In the genomic region with DNA sequence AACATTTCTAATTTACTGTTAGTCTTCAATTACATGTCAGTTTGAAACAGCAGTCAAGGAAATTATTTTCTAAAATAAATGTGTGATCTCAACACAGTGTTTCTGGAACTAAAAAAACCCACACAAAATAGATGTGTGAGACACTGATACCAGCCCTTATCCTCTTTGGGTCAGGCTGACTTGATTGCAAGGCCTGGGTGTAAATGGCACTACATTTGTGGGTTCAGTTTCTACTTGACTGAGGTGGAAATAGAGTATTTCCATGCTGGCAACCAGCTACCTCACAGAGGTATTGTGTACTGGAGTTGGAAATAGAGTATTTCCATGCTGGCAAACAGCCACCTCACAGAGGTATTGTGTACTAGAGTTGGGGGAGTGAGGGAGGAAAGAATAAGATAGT, we compare ENCODE assay signal across 1 cellular context.
TF ChIP-seq lines count a peak whose summit lies in the region.

No MANE protein-coding gene starts in this region.

TF ChIP-seq in GM23338, 12 proteins besides CTCF, POLR2A, EP300 and RAD21 (continued from another document):
- TF ChIP-seq, protein P1, sequence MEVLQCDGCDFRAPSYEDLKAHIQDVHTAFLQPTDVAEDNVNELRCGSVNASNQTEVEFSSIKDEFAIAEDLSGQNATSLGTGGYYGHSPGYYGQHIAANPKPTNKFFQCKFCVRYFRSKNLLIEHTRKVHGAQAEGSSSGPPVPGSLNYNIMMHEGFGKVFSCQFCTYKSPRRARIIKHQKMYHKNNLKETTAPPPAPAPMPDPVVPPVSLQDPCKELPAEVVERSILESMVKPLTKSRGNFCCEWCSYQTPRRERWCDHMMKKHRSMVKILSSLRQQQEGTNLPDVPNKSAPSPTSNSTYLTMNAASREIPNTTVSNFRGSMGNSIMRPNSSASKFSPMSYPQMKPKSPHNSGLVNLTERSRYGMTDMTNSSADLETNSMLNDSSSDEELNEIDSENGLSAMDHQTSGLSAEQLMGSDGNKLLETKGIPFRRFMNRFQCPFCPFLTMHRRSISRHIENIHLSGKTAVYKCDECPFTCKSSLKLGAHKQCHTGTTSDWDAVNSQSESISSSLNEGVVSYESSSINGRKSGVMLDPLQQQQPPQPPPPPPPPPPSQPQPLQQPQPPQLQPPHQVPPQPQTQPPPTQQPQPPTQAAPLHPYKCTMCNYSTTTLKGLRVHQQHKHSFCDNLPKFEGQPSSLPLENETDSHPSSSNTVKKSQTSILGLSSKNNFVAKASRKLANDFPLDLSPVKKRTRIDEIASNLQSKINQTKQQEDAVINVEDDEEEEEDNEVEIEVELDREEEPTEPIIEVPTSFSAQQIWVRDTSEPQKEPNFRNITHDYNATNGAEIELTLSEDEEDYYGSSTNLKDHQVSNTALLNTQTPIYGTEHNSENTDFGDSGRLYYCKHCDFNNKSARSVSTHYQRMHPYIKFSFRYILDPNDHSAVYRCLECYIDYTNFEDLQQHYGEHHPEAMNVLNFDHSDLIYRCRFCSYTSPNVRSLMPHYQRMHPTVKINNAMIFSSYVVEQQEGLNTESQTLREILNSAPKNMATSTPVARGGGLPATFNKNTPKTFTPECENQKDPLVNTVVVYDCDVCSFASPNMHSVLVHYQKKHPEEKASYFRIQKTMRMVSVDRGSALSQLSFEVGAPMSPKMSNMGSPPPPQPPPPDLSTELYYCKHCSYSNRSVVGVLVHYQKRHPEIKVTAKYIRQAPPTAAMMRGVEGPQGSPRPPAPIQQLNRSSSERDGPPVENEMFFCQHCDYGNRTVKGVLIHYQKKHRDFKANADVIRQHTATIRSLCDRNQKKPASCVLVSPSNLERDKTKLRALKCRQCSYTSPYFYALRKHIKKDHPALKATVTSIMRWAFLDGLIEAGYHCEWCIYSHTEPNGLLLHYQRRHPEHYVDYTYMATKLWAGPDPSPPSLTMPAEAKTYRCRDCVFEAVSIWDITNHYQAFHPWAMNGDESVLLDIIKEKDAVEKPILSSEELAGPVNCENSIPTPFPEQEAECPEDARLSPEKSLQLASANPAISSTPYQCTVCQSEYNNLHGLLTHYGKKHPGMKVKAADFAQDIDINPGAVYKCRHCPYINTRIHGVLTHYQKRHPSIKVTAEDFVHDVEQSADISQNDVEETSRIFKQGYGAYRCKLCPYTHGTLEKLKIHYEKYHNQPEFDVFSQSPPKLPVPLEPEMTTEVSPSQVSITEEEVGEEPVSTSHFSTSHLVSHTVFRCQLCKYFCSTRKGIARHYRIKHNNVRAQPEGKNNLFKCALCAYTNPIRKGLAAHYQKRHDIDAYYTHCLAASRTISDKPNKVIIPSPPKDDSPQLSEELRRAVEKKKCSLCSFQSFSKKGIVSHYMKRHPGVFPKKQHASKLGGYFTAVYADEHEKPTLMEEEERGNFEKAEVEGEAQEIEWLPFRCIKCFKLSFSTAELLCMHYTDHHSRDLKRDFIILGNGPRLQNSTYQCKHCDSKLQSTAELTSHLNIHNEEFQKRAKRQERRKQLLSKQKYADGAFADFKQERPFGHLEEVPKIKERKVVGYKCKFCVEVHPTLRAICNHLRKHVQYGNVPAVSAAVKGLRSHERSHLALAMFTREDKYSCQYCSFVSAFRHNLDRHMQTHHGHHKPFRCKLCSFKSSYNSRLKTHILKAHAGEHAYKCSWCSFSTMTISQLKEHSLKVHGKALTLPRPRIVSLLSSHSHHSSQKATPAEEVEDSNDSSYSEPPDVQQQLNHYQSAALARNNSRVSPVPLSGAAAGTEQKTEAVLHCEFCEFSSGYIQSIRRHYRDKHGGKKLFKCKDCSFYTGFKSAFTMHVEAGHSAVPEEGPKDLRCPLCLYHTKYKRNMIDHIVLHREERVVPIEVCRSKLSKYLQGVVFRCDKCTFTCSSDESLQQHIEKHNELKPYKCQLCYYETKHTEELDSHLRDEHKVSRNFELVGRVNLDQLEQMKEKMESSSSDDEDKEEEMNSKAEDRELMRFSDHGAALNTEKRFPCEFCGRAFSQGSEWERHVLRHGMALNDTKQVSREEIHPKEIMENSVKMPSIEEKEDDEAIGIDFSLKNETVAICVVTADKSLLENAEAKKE (CRISPR knock-in tag; IDR thresholded peaks at IDR 0.05), result no peak
- TF ChIP-seq ZNF331 (CRISPR knock-in tag; IDR thresholded peaks at IDR 0.05; ENCODE audit: low read depth), result no peak
